ENCODE assay signal across 16 cellular contexts in genomic region chr5:28743362-28743761, GRCh38.
DNase-seq lines count a peak whose midpoint lies in the region; ATAC-seq and TF ChIP-seq lines count a peak whose summit lies in the region.
"Had no signal": no experiment of that assay in that cellular context is flagged by ENCODE, and none has a peak within 500 bp of the region (broad histone marks: within the 10 kb centered on the region; RNA-seq: fewer than 3 reads in every experiment).

No MANE protein-coding gene starts in this region.

- in situ Hi-C loops in astrocyte of the spinal cord (cut with HindIII; ENCODE audit: low sequenced_read_pairs), result no loop called here

- H3K27me3 ChIP-seq in MM.1S (replicated peaks; ENCODE audit: insufficient read depth, low read length) (no peaks in the 10 kb centered on the region), mesenchymal stem cell (ENCODE audit: control insufficient read depth in 1 of 2, insufficient read depth in 1 of 2, low read length in 2 of 2) (no peaks in the 10 kb centered on the region), tibial artery (no peaks in the 10 kb centered on the region)

- H3K14ac ChIP-seq in mesenchymal stem cell (ENCODE audit: low read length in 2 of 2), result no peak overlapping the region

- no peak overlapping the region for H3K4ac ChIP-seq in mesenchymal stem cell (ENCODE audit: low read depth in 1 of 2, low read length in 2 of 2)

- no peak overlapping the region for H2AK5ac ChIP-seq in mesenchymal stem cell (ENCODE audit: low read length, severe bottlenecking)

- DNase-seq in MM.1S, result peak; percentile 8
- DNase-seq in astrocyte of the spinal cord (ENCODE audit: low read depth, low spot score), result peak; percentile 67
- DNase-seq in mesenchymal stem cell, result peak; percentile 0
- no peak for DNase-seq in tibial artery
- DNase-seq in SIG-M5 treated with dmso at 0.1 percent for 504 hours (lab: John Stamatoyannopoulos, UW; ENCODE audit: unreplicated experiment), result no peak
- no peak for DNase-seq in DMS79 (lab: John Stamatoyannopoulos, UW)
- DNase-seq: ACHN; CD4-positive, CD25-positive, alpha-beta regulatory T cell; DMS53; NCI-H1092; NCI-H1694 treated with DMSO at 0.1 percent for 48 hours; NCI-H82; SIG-M5 had no signal

- no peak overlapping the region for H3K4me3 ChIP-seq in MM.1S (ENCODE audit: low read length)
- no peak overlapping the region for H3K4me3 ChIP-seq in astrocyte of the spinal cord (ENCODE audit: low read depth, low read length)
- no peak overlapping the region for H3K4me3 ChIP-seq in mesenchymal stem cell (ENCODE audit: insufficient read depth in 1 of 2, low read depth in 1 of 2, low read length in 2 of 2)
- H3K4me3 ChIP-seq in tibial artery, result no peak overlapping the region
- H3K4me3 ChIP-seq: GM12878 had no signal

- no peak overlapping the region for H4K91ac ChIP-seq in mesenchymal stem cell (ENCODE audit: low read length)

- no peak overlapping the region for H3K18ac ChIP-seq in mesenchymal stem cell (ENCODE audit: low read depth in 1 of 2, low read length in 2 of 2)

- H2BK5ac ChIP-seq in mesenchymal stem cell (ENCODE audit: low read depth, low read length, poor library complexity, severe bottlenecking), result no peak overlapping the region

- ATAC-seq in GM21515 (IDR thresholded peaks at IDR 0.05; ENCODE audit: unreplicated experiment), result no peak
- ATAC-seq: GM12878, HCT116 had no signal

- intact Hi-C loops in tibial artery (cut with DNase I; ENCODE audit: low total_unique reads), result no loop called here

- no peaks in the 10 kb centered on the region for H3F3A ChIP-seq in MM.1S (ENCODE audit: insufficient read depth, low read length)

- no peak overlapping the region for H2BK120ac ChIP-seq in mesenchymal stem cell (ENCODE audit: low read depth, low read length)

- H3K4me1 ChIP-seq in MM.1S (ENCODE audit: low read length) (no peaks in the 10 kb centered on the region), mesenchymal stem cell (ENCODE audit: control insufficient read depth, insufficient read depth, low read depth, low read length) (no peaks in the 10 kb centered on the region), tibial artery (peaks cover 0 to 25% (median 2%) of the 10 kb centered on the region in 4 donors)

- TF ChIP-seq CTCF in MM.1S (IDR thresholded peaks at IDR 0.05; ENCODE audit: low read length), result no peak
- no peak for TF ChIP-seq CTCF in astrocyte of the spinal cord (IDR thresholded peaks at IDR 0.05; ENCODE audit: low read depth, low read length)
- no peak for TF ChIP-seq CTCF in tibial artery (IDR thresholded peaks at IDR 0.05)

- no peak overlapping the region for H3K9ac ChIP-seq in MM.1S (ENCODE audit: low read length)
- H3K9ac ChIP-seq in mesenchymal stem cell (ENCODE audit: low read length), result no peak overlapping the region

- no peak overlapping the region for H2BK12ac ChIP-seq in mesenchymal stem cell (ENCODE audit: low read length in 2 of 2)

- H3K27ac ChIP-seq in MM.1S (ENCODE audit: low read length) (no peak overlapping the region), mesenchymal stem cell (ENCODE audit: low read length, poor library complexity, severe bottlenecking) (no peak overlapping the region), tibial artery (peak overlapping the region; percentile 11 to 43)

- H2AFZ ChIP-seq in MM.1S (ENCODE audit: low read length) (no peak overlapping the region), mesenchymal stem cell (ENCODE audit: low read depth, low read length) (no peak overlapping the region)

- no peaks in the 10 kb centered on the region for H3K9me2 ChIP-seq in MM.1S (replicated peaks; ENCODE audit: insufficient read depth, low read length)

- no peaks in the 10 kb centered on the region for H3K79me2 ChIP-seq in MM.1S (ENCODE audit: low read length)

- H3K36me3 ChIP-seq in MM.1S (replicated peaks; ENCODE audit: insufficient read depth, low read length), result no peaks in the 10 kb centered on the region
- no peaks in the 10 kb centered on the region for H3K36me3 ChIP-seq in mesenchymal stem cell (ENCODE audit: control insufficient read depth in 1 of 2, insufficient read depth in 2 of 2, low read depth in 1 of 2, low read length in 2 of 2)
- no peaks in the 10 kb centered on the region for H3K36me3 ChIP-seq in tibial artery

- H4K8ac ChIP-seq in mesenchymal stem cell (ENCODE audit: low read length), result no peak overlapping the region

- H3K79me1 ChIP-seq in mesenchymal stem cell (replicated peaks; ENCODE audit: low read length, poor library complexity, severe bottlenecking), result no peaks in the 10 kb centered on the region

- H2BK15ac ChIP-seq in mesenchymal stem cell (ENCODE audit: low read depth, poor library complexity, severe bottlenecking), result no peak overlapping the region

- H3K9me3 ChIP-seq in MM.1S (replicated peaks; ENCODE audit: insufficient read depth, low read length) (no peaks in the 10 kb centered on the region), mesenchymal stem cell (ENCODE audit: control insufficient read depth, low read length) (peaks cover 3% of the 10 kb centered on the region), tibial artery (no peaks in the 10 kb centered on the region)

- H3K23ac ChIP-seq in mesenchymal stem cell (ENCODE audit: low read length in 2 of 2), result no peak overlapping the region

- no peaks in the 10 kb centered on the region for H4K20me1 ChIP-seq in MM.1S (ENCODE audit: insufficient read depth, low read length)

- no peak overlapping the region for H3K4me2 ChIP-seq in MM.1S (ENCODE audit: low read depth, low read length)
- H3K4me2 ChIP-seq in mesenchymal stem cell (ENCODE audit: low read length, poor library complexity, severe bottlenecking), result no peak overlapping the region

Comparison
In these comparisons a context has a peak if more than half of its experiments do, and no peak if none do; other contexts are left out.
1. DNase-seq: peak in MM.1S (single experiment), astrocyte of the spinal cord (single experiment) and mesenchymal stem cell (single experiment); none in tibial artery (0 of 2), SIG-M5 treated with dmso at 0.1 percent for 504 hours (single experiment) and DMS79 (single experiment).
2. H3K27ac ChIP-seq: peak in tibial artery (2 of 2); none in MM.1S (single experiment) and mesenchymal stem cell (single experiment).